8 cellular contexts compared by ENCODE assay signal in genomic region chr11:117230981-117231636, GRCh38. TPM values are rescaled to one million over a fixed set of nuclear protein-coding genes. Genes with fewer than 3 reads are reported as not detected.
DNase-seq lines count a peak whose midpoint lies in the region; ATAC-seq and TF ChIP-seq lines count a peak whose summit lies in the region.

No MANE protein-coding gene starts in this region.

- H3K4me2 ChIP-seq in hepatocyte: peak overlapping the region; percentile 86

- no peak overlapping the region for H2AFZ ChIP-seq in hepatocyte

- H3K4me3 ChIP-seq in H7 (ENCODE audit: insufficient read depth, low read depth, low read length) (peak overlapping the region; percentile 90), WI38 (ENCODE audit: low read depth, low read length) (peak overlapping the region; percentile 98), hepatocyte (peak overlapping the region; percentile 100), skin epidermis (peak overlapping the region; percentile 73 to 96 (median 94))

- H3K9me2 ChIP-seq in hepatocyte (replicated peaks; ENCODE audit: insufficient read depth): no peaks in the 10 kb centered on the region

- H3K27me3 ChIP-seq in H7 (ENCODE audit: control insufficient read depth, insufficient read depth, low read length): no peaks in the 10 kb centered on the region
- no peaks in the 10 kb centered on the region for H3K27me3 ChIP-seq in hepatocyte

- ATAC-seq in GM21447 (IDR thresholded peaks at IDR 0.05; ENCODE audit: unreplicated experiment): no peak

- H4K20me1 ChIP-seq in hepatocyte (ENCODE audit: insufficient read depth, poor library complexity, severe bottlenecking): no peaks in the 10 kb centered on the region

- no peak for DNase-seq in H7
- DNase-seq in hepatocyte (ENCODE audit: low spot score): no peak
- DNase-seq in NCI-H226: no peak
- no peak for DNase-seq in DMS79 (lab: John Stamatoyannopoulos, UW)
- no peak for DNase-seq in GM13976 (ENCODE audit: low spot score)

- H3K9me3 ChIP-seq in hepatocyte (ENCODE audit: low read depth): no peaks in the 10 kb centered on the region

- H3K79me2 ChIP-seq in hepatocyte: peaks cover 57% of the 10 kb centered on the region

- H3K36me3 ChIP-seq in H7 (replicated peaks; ENCODE audit: control insufficient read depth, insufficient read depth, low read length): peaks cover 12% of the 10 kb centered on the region
- no peaks in the 10 kb centered on the region for H3K36me3 ChIP-seq in hepatocyte (replicated peaks; ENCODE audit: insufficient read depth, low read depth)

- TF ChIP-seq CTCF in WI38 (IDR thresholded peaks at IDR 0.05; ENCODE audit: low read depth, low read length): no peak
- TF ChIP-seq CTCF in hepatocyte (IDR thresholded peaks at IDR 0.05; ENCODE audit: poor library complexity): no peak
- TF ChIP-seq CTCF in GM13976 (IDR thresholded peaks at IDR 0.05; ENCODE audit: borderline replicate concordance, control extremely low read depth, extremely low read depth, insufficient read depth, missing control alignments): no peak

- in situ Hi-C loops in GM13976 (cut with MboI; ENCODE audit: low sequenced_read_pairs, unreplicated experiment): no loop called here

- H3K4me1 ChIP-seq in hepatocyte (ENCODE audit: insufficient read depth): peaks cover 24% of the 10 kb centered on the region

- H3K27ac ChIP-seq in hepatocyte (peak overlapping the region; percentile 98), skin epidermis (peak overlapping the region in 19 of 21 experiments; percentile 89 to 99 (median 95))

- 28% methylated on average over 4 of the region's 4 CpGs for WGBS in hepatocyte (ENCODE audit: low lambda C conversion rate, missing lambda C conversion rate)

RNA-seq across cellular contexts. Expression of gene PCSK7, which starts 0.8 kb away (rescaled TPM):
- total RNA-seq in H7 (2014; rRNA removed; shearing (Covaris generic)): 28.4 and 29.3 TPM in 2 replicates
- 21.9 and 25.9 TPM in 2 replicates for total RNA-seq in hepatocyte
- 33.0 and 33.2 TPM in 2 replicates for polyA plus RNA-seq in hepatocyte

RNA-seq across cellular contexts. Expression of gene RNF214, which starts 1.4 kb away (rescaled TPM):
- total RNA-seq in H7 (2014; rRNA removed; shearing (Covaris generic)): 10.1 and 14.9 TPM in 2 replicates
- 11.1 and 12.5 TPM in 2 replicates for total RNA-seq in hepatocyte
- polyA plus RNA-seq in hepatocyte: 26.2 and 27.0 TPM in 2 replicates

RNA-seq across cellular contexts. Expression of gene TAGLN, which starts 31.9 kb away (rescaled TPM):
- total RNA-seq in H7 (2014; rRNA removed; shearing (Covaris generic)): 188 and 343 TPM in 2 replicates
- total RNA-seq in hepatocyte: 126 and 150 TPM in 2 replicates
- 94.0 and 113 TPM in 2 replicates for polyA plus RNA-seq in hepatocyte

RNA-seq across cellular contexts. Expression of gene SIDT2, which starts 52.6 kb away (rescaled TPM):
- total RNA-seq in H7 (2014; rRNA removed; shearing (Covaris generic)): 10.3 and 14.7 TPM in 2 replicates
- 27.1 and 32.0 TPM in 2 replicates for total RNA-seq in hepatocyte
- 16.7 and 19.9 TPM in 2 replicates for polyA plus RNA-seq in hepatocyte
